Comparison of ENCODE assay signal across 1 cellular context in the genomic region with DNA sequence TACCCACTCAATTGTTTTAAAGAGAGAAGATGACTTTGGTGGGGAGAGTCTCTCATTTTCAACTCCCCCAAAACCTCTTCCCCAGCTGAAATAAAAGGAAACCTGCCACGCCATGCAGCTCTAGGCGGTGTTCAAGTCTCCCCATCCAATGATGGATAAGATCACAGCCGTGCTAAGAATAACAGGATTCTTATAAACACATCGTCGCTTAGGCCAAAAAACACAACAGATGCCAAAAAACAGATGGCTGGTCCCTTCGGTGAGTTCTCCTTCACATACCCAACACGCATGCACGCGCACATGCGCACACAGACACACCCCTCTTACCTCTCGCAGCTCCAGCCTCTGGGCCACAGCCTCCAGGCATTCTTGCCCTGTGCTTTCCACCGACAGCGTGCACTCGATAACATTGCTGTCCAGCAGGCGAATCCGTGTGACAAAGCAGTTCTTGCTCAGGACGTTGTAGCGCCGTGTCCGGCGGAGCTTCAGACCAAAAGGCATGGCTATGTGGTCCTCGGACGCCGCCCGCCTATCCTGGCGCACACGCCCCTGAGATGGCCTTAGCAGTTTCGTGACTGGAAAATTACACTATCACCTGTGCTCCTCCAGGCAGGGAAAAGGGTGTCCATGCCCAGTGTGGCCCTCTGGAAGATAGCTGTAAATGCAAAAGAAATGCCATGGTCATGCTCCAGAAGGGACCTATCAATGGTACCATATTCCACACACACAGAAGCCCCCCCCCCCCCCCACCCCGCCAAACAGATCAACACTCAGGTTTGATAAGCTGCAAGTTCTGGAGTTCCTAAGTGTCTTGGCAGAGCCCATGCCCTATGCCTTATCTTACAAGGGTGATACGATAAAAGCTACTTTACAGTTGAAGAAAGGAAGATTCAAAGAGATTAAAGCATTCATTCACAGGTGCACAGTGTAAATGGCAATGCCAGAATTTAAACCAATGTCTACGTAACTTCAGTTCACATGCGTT.
TF ChIP-seq lines count a peak whose summit lies in the region.

No MANE protein-coding gene starts in this region.

TF ChIP-seq in WTC11, 78 proteins besides CTCF, POLR2A, EP300 and RAD21 (continued from another document):
- TF ChIP-seq GTF2I (CRISPR knock-in tag; conservative IDR thresholded peaks at IDR 0.05) = no peak
